In the genomic region with DNA sequence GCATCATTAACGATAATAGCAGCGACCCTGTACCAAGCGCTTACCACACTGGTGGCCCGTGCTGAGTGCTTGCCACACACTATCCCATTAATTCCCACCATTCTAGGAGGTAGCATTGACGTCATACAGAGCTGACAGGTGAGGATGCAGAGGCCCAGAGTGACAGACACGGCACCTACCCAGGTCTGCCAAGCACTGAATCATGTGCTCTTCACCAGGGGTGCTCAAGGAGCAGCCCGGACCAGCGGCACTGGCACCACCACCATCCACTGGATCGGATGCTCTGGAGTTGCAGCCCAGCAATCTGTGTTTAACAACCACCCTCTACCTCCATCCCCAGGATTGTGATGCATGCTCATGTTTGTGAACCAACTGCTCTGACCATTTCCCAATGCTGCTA, we compare ENCODE assay signal across 18 cellular contexts. TPM values are rescaled to one million over a fixed set of nuclear protein-coding genes. Genes with fewer than 3 reads are reported as not detected.
DNase-seq lines count a peak whose midpoint lies in the region; ATAC-seq, FAIRE-seq and TF ChIP-seq lines count a peak whose summit lies in the region.
"Had no signal": no experiment of that assay in that cellular context is flagged by ENCODE, and none has a peak within 500 bp of the region (broad histone marks: within the 10 kb centered on the region; RNA-seq: fewer than 3 reads in every experiment).

No MANE protein-coding gene starts in this region.

- peaks cover 0 to 58% (median 23%) of the 10 kb centered on the region in 4 donors for H3K4me1 ChIP-seq in tibial nerve

- peaks cover 0 to 20% (median 0%) of the 10 kb centered on the region in 3 donors for H3K36me3 ChIP-seq in tibial nerve
- H3K36me3 ChIP-seq: colonic mucosa had no signal

- H3K9me3 ChIP-seq in tibial nerve: no peaks in the 10 kb centered on the region
- H3K9me3 ChIP-seq: colonic mucosa, upper lobe of right lung had no signal

- no peak overlapping the region for H3K27ac ChIP-seq in tibial nerve
- H3K27ac ChIP-seq: colonic mucosa, upper lobe of right lung had no signal

- POLR2A ChIA-PET in activated CD4-positive, alpha-beta T cell treated with anti-CD3 and anti-CD28 coated beads for 36 hours (lab: Charles Lee): interaction anchor here (0.5 to 2.6 kb wide), 3 partner anchors 8 to 147 kb away, joined by 3 to 21 read pairs (median 15); partner anchors contain the start of gene CCDC69

- TF ChIP-seq CTCF in neural crest cell (conservative IDR thresholded peaks at IDR 0.05) (no peak), tibial nerve (IDR thresholded peaks at IDR 0.05) (no peak)

- no peak for FAIRE-seq in GM12891 (lab: Jason Lieb, UNC)
- FAIRE-seq: A204.1, G401.6 had no signal

- WGBS in tibial nerve, 2 donors: 89 to 91% methylated on average over 9 of the region's 9 CpGs

- peaks cover 67% of the 10 kb centered on the region for H3K4me1 Mint-ChIP-seq in activated CD4-positive, alpha-beta T cell treated with anti-CD3 and anti-CD28 coated beads for 36 hours
- H3K4me1 Mint-ChIP-seq in activated T-helper 2 cell treated with anti-CD3 and anti-CD28 coated beads, Interferon-gamma antibody, Interleukin-2, Interleukin-4, amounts not matched to agents 10 μg/mL and 5 μg/mL and 100 μg/mL, durations not matched to agents 14 hours and 24 hours and 36 hours (ENCODE audit: low read depth): peaks cover 65% of the 10 kb centered on the region
- peaks cover 25% of the 10 kb centered on the region for H3K4me1 Mint-ChIP-seq in neural crest cell

- H3K27ac Mint-ChIP-seq in activated CD4-positive, alpha-beta T cell treated with anti-CD3 and anti-CD28 coated beads for 36 hours: peak overlapping the region; percentile 87
- H3K27ac Mint-ChIP-seq in activated T-helper 2 cell treated with anti-CD3 and anti-CD28 coated beads, Interferon-gamma antibody, Interleukin-2, Interleukin-4, amounts not matched to agents 10 μg/mL and 5 μg/mL and 100 μg/mL, durations not matched to agents 14 hours and 24 hours and 36 hours: peak overlapping the region; percentile 87
- H3K27ac Mint-ChIP-seq in neural crest cell (ENCODE audit: unreplicated experiment): no peak overlapping the region
- H3K27ac Mint-ChIP-seq: GM23338 had no signal

- H3K4me3 ChIP-seq in tibial nerve: no peak overlapping the region
- H3K4me3 ChIP-seq: colonic mucosa, GM23338, upper lobe of right lung had no signal

- H3K4me3 Mint-ChIP-seq in activated CD4-positive, alpha-beta T cell treated with anti-CD3 and anti-CD28 coated beads for 36 hours: peak overlapping the region; percentile 79
- H3K4me3 Mint-ChIP-seq in activated T-helper 2 cell treated with anti-CD3 and anti-CD28 coated beads, Interferon-gamma antibody, Interleukin-2, Interleukin-4, amounts not matched to agents 10 μg/mL and 5 μg/mL and 100 μg/mL, durations not matched to agents 14 hours and 24 hours and 36 hours (ENCODE audit: low read depth): peak overlapping the region; percentile 98
- H3K4me3 Mint-ChIP-seq in neural crest cell: peak overlapping the region; percentile 18
- H3K4me3 Mint-ChIP-seq: GM23338 had no signal

- no peaks in the 10 kb centered on the region for H3K27me3 ChIP-seq in tibial nerve
- H3K27me3 ChIP-seq: colonic mucosa, upper lobe of right lung had no signal

- intact Hi-C loops in activated CD4-positive, alpha-beta T cell treated with anti-CD3 and anti-CD28 coated beads for 36 hours (cut with DNase I, micrococcal nuclease): no loop called here
- intact Hi-C loops in activated T-helper 2 cell treated with anti-CD3 and anti-CD28 coated beads, Interferon-gamma antibody, Interleukin-2, Interleukin-4, amounts not matched to agents 10 μg/mL and 5 μg/mL and 100 μg/mL, durations not matched to agents 14 hours and 24 hours and 36 hours (cut with micrococcal nuclease): loop anchor here (5.0 kb wide), 1 partner anchor 295 kb away; no protein-coding TSS in a partner anchor

- CTCF ChIA-PET in activated CD4-positive, alpha-beta T cell treated with anti-CD3 and anti-CD28 coated beads for 36 hours (lab: Charles Lee): interaction anchor here (1.0 to 1.9 kb wide), 4 partner anchors 10 to 48 kb away, joined by 3 to 10 read pairs (median 4); no protein-coding TSS in a partner anchor

- peaks cover 2% of the 10 kb centered on the region for H3K9me3 Mint-ChIP-seq in activated CD4-positive, alpha-beta T cell treated with anti-CD3 and anti-CD28 coated beads for 36 hours (ENCODE audit: low read depth)
- H3K9me3 Mint-ChIP-seq in activated T-helper 2 cell treated with anti-CD3 and anti-CD28 coated beads, Interferon-gamma antibody, Interleukin-2, Interleukin-4, amounts not matched to agents 10 μg/mL and 5 μg/mL and 100 μg/mL, durations not matched to agents 14 hours and 24 hours and 36 hours: no peaks in the 10 kb centered on the region
- no peaks in the 10 kb centered on the region for H3K9me3 Mint-ChIP-seq in neural crest cell
- H3K9me3 Mint-ChIP-seq: GM23338 had no signal

- DNase-seq in activated CD4-positive, alpha-beta T cell treated with anti-CD3 and anti-CD28 coated beads for 36 hours: no peak
- no peak for DNase-seq in activated CD4-positive, alpha-beta T cell treated with anti-CD3 and anti-CD28 coated beads for 1 hour
- DNase-seq in GM12891 (ENCODE audit: insufficient read length, low spot score) (no peak), neural crest cell (ENCODE audit: low read depth, low spot score) (no peak), LoVo (ENCODE audit: low spot score) (no peak), tibial nerve (ENCODE audit: low spot score in 2 of 2) (no peak)
- DNase-seq in activated T-helper 2 cell treated with anti-CD3 and anti-CD28 coated beads, Interferon-gamma antibody, Interleukin-2, Interleukin-4, amounts not matched to agents 10 μg/mL and 5 μg/mL and 100 μg/mL, durations not matched to agents 14 hours and 24 hours and 36 hours (ENCODE audit: low spot score): no peak
- DNase-seq: colonic mucosa, erythroblast, left cardiac atrium, NCI-H1092, retina, Right ventricle myocardium superior, upper lobe of right lung had no signal

- TF ChIP-seq EP300 in tibial nerve (IDR thresholded peaks at IDR 0.05): no peak

- no peaks in the 10 kb centered on the region for H3K27me3 Mint-ChIP-seq in activated CD4-positive, alpha-beta T cell treated with anti-CD3 and anti-CD28 coated beads for 36 hours
- H3K27me3 Mint-ChIP-seq in activated T-helper 2 cell treated with anti-CD3 and anti-CD28 coated beads, Interferon-gamma antibody, Interleukin-2, Interleukin-4, amounts not matched to agents 10 μg/mL and 5 μg/mL and 100 μg/mL, durations not matched to agents 14 hours and 24 hours and 36 hours (ENCODE audit: low read depth): no peaks in the 10 kb centered on the region
- H3K27me3 Mint-ChIP-seq in neural crest cell (ENCODE audit: low read depth): no peaks in the 10 kb centered on the region

- H3K36me3 Mint-ChIP-seq in activated CD4-positive, alpha-beta T cell treated with anti-CD3 and anti-CD28 coated beads for 36 hours (ENCODE audit: low read depth): peaks cover 78% of the 10 kb centered on the region
- peaks cover 86% of the 10 kb centered on the region for H3K36me3 Mint-ChIP-seq in activated T-helper 2 cell treated with anti-CD3 and anti-CD28 coated beads, Interferon-gamma antibody, Interleukin-2, Interleukin-4, amounts not matched to agents 10 μg/mL and 5 μg/mL and 100 μg/mL, durations not matched to agents 14 hours and 24 hours and 36 hours (ENCODE audit: low read depth)
- H3K36me3 Mint-ChIP-seq in neural crest cell (ENCODE audit: low read depth): no peaks in the 10 kb centered on the region

- TF ChIP-seq POLR2A in GM12891 (IDR thresholded peaks at IDR 0.05; ENCODE audit: low read depth, low read length): peak; percentile 35
- TF ChIP-seq POLR2A in tibial nerve (IDR thresholded peaks at IDR 0.05): no peak

- ATAC-seq in activated CD4-positive, alpha-beta T cell treated with anti-CD3 and anti-CD28 coated beads for 36 hours: no peak
- no peak for ATAC-seq in activated CD4-positive, CD25-positive, alpha-beta regulatory T cell treated with anti-CD3 and anti-CD28 coated beads, Interleukin-2, amount 50 U/mL, for 24 hours
- ATAC-seq: GM23338, left cardiac atrium, upper lobe of right lung had no signal

TF ChIP-seq in GM12891, 5 proteins besides CTCF, POLR2A, EP300 and RAD21:
- TF ChIP-seq PAX5 (IDR thresholded peaks at IDR 0.05; ENCODE audit: insufficient read depth, low read length, severe bottlenecking) (no peak), POLR2AphosphoS5 (IDR thresholded peaks at IDR 0.05; ENCODE audit: low read depth, low read length) (peak; percentile 45), TAF1 (IDR thresholded peaks at IDR 0.05; ENCODE audit: low read depth, low read length) (no peak; the same call in 1 of the 2 replicates), POU2F2 (IDR thresholded peaks at IDR 0.05; ENCODE audit: low read depth, low read length) (no peak), SPI1 (IDR thresholded peaks at IDR 0.05; ENCODE audit: low read depth, low read length) (no peak)

RNA-seq across cellular contexts. Expression of gene TNIP1, which starts 3.4 kb away (rescaled TPM):
- 100 to 1,000 TPM; 351 to 408 TPM for total RNA-seq in activated CD4-positive, alpha-beta T cell treated with anti-CD3 and anti-CD28 coated beads for 36 hours
- polyA plus RNA-seq in GM12891 (2012; ENCODE audit: low read depth, missing spikeins): 253 TPM
- total RNA-seq in activated T-helper 2 cell treated with anti-CD3 and anti-CD28 coated beads, Interferon-gamma antibody, Interleukin-2, Interleukin-4, amounts not matched to agents 10 μg/mL and 5 μg/mL and 100 μg/mL, durations not matched to agents 14 hours and 24 hours and 36 hours: 473 and 477 TPM in 2 replicates
- total RNA-seq in neural crest cell: 34.6 and 37.1 TPM in 2 replicates
- total RNA-seq in tibial nerve: 100 to 1,000 TPM in 1 of 4 donors, 10 to 100 TPM in 3; 91.2 to 108 (median 94.3) TPM

RNA-seq across cellular contexts. Expression of gene GPX3, which starts 57.0 kb away (rescaled TPM):
- not detected for total RNA-seq in activated CD4-positive, alpha-beta T cell treated with anti-CD3 and anti-CD28 coated beads for 36 hours
- polyA plus RNA-seq in GM12891 (2012; ENCODE audit: low read depth, missing spikeins): 0.54 TPM
- total RNA-seq in activated T-helper 2 cell treated with anti-CD3 and anti-CD28 coated beads, Interferon-gamma antibody, Interleukin-2, Interleukin-4, amounts not matched to agents 10 μg/mL and 5 μg/mL and 100 μg/mL, durations not matched to agents 14 hours and 24 hours and 36 hours: 0.46 TPM in 1 of 2 replicates, not detected in the other
- total RNA-seq in neural crest cell (4.6 and 4.8 TPM in 2 replicates), tibial nerve (1,000 to 10,000 TPM; 3,864 to 9,036 (median 5,113) TPM)

Comparison
In these comparisons a context has a peak if more than half of its experiments do, and no peak if none do; other contexts are left out.
1. H3K4me3 Mint-ChIP-seq: peak in every context shown above with its lines; median percentile 98 in activated T-helper 2 cell treated with anti-CD3 and anti-CD28 coated beads, Interferon-gamma antibody, Interleukin-2, Interleukin-4, amounts not matched to agents 10 μg/mL and 5 μg/mL and 100 μg/mL, durations not matched to agents 14 hours and 24 hours and 36 hours; 79 in activated CD4-positive, alpha-beta T cell treated with anti-CD3 and anti-CD28 coated beads for 36 hours; 18 in neural crest cell.
2. RNA of gene GPX3, which starts 57.0 kb away (total RNA-seq): 3,864 to 9,036 TPM in tibial nerve; 4.6 to 4.8 TPM in neural crest cell, not detected in activated CD4-positive, alpha-beta T cell treated with anti-CD3 and anti-CD28 coated beads for 36 hours and 0.46 TPM in activated T-helper 2 cell treated with anti-CD3 and anti-CD28 coated beads, Interferon-gamma antibody, Interleukin-2, Interleukin-4, amounts not matched to agents 10 μg/mL and 5 μg/mL and 100 μg/mL, durations not matched to agents 14 hours and 24 hours and 36 hours; every median in the first group is over 100 times any median in the second.